In genomic region chr11:117220999-117221774, GRCh38 we compare ENCODE assay signal across 10 cellular contexts. TPM values are rescaled to one million over a fixed set of nuclear protein-coding genes. Genes with fewer than 3 reads are reported as not detected.
DNase-seq lines count a peak whose midpoint lies in the region; ATAC-seq, FAIRE-seq and TF ChIP-seq lines count a peak whose summit lies in the region.
"Had no signal": no experiment of that assay in that cellular context is flagged by ENCODE, and none has a peak within 500 bp of the region (broad histone marks: within the 10 kb centered on the region; RNA-seq: fewer than 3 reads in every experiment).

No MANE protein-coding gene starts in this region.

- no peaks in the 10 kb centered on the region for H3K27me3 ChIP-seq in MG63
- no peaks in the 10 kb centered on the region for H3K27me3 ChIP-seq in astrocyte (ENCODE audit: insufficient read depth, low read length)
- no peaks in the 10 kb centered on the region for H3K27me3 ChIP-seq in right atrium auricular region
- H3K27me3 ChIP-seq in spleen (replicated peaks in 1 of 7): no peaks in the 10 kb centered on the region
- H3K27me3 ChIP-seq in CD4-positive, alpha-beta memory T cell (ENCODE audit: insufficient read depth, low read length): no peaks in the 10 kb centered on the region

- H2AFZ ChIP-seq in astrocyte (ENCODE audit: low read depth, low read length): no peak overlapping the region

- peaks cover 32% of the 10 kb centered on the region for H3K36me3 Mint-ChIP-seq in astrocyte (ENCODE audit: low read depth, unreplicated experiment)
- peaks cover 70 to 92% of the 10 kb centered on the region in 2 donors for H3K36me3 Mint-ChIP-seq in CD4-positive, alpha-beta memory T cell

- TF ChIP-seq CTCF in astrocyte (IDR thresholded peaks at IDR 0.05; ENCODE audit: insufficient read depth, low read depth, low read length): no peak
- TF ChIP-seq CTCF in right atrium auricular region (IDR thresholded peaks at IDR 0.05): no peak
- TF ChIP-seq CTCF in spleen (IDR thresholded peaks at IDR 0.05 in 8 of 11, conservative IDR thresholded peaks at IDR 0.05 in 3 of 11): no peak

- no peak overlapping the region for H3K4me2 ChIP-seq in astrocyte (ENCODE audit: low read length)

- H3K4me1 ChIP-seq in astrocyte (ENCODE audit: insufficient read depth, low read length): peaks cover 32% of the 10 kb centered on the region
- peaks cover 0 to 67% of the 10 kb centered on the region in 2 donors for H3K4me1 ChIP-seq in right atrium auricular region
- H3K4me1 ChIP-seq in spleen: peaks cover 0 to 87% (median 37%) of the 10 kb centered on the region in 6 donors
- H3K4me1 ChIP-seq in CD4-positive, alpha-beta memory T cell (ENCODE audit: insufficient read depth, low read length): peaks cover 2% of the 10 kb centered on the region

- H3K27me3 Mint-ChIP-seq in astrocyte (ENCODE audit: low read depth, unreplicated experiment): no peaks in the 10 kb centered on the region
- no peaks in the 10 kb centered on the region for H3K27me3 Mint-ChIP-seq in CD4-positive, alpha-beta memory T cell

- peak overlapping the region; percentile 7 for H3K27ac Mint-ChIP-seq in astrocyte (ENCODE audit: unreplicated experiment)
- peak overlapping the region in 2 of 7 donors; percentile 2 to 73 for H3K27ac Mint-ChIP-seq in CD4-positive, alpha-beta memory T cell

- 74 to 87% (median 80%) methylated on average over 7 of the region's 7 CpGs for WGBS in spleen, 5 donors

- H4K20me1 ChIP-seq in astrocyte (ENCODE audit: insufficient read depth, low read length): peaks cover 4% of the 10 kb centered on the region

- H3K9ac ChIP-seq in astrocyte (ENCODE audit: low read length): no peak overlapping the region

- no peak overlapping the region for H3K4me3 ChIP-seq in MG63
- no peak overlapping the region for H3K4me3 ChIP-seq in astrocyte (ENCODE audit: insufficient read depth, low read depth, low read length)
- no peak overlapping the region for H3K4me3 ChIP-seq in right atrium auricular region
- H3K4me3 ChIP-seq in spleen: no peak overlapping the region
- H3K4me3 ChIP-seq in CD4-positive, alpha-beta memory T cell (ENCODE audit: low read length in 2 of 2): no peak overlapping the region

- FAIRE-seq in astrocyte (lab: Jason Lieb, UNC): no peak

- H3K4me1 Mint-ChIP-seq in astrocyte (ENCODE audit: low read depth, unreplicated experiment): peaks cover 21% of the 10 kb centered on the region
- H3K4me1 Mint-ChIP-seq in CD4-positive, alpha-beta memory T cell: peaks cover under 1 to 10% (median 3%) of the 10 kb centered on the region in 4 donors

- H3K36me3 ChIP-seq in MG63 (peaks cover 44% of the 10 kb centered on the region), astrocyte (ENCODE audit: insufficient read depth, low read length) (peaks cover 50% of the 10 kb centered on the region), right atrium auricular region (peaks cover 44% of the 10 kb centered on the region), spleen (peaks cover 2 to 100% (median 94%) of the 10 kb centered on the region in 6 donors)
- peaks cover 93% of the 10 kb centered on the region for H3K36me3 ChIP-seq in CD4-positive, alpha-beta memory T cell (ENCODE audit: insufficient read depth, low read length)

- H3K79me2 ChIP-seq in astrocyte (ENCODE audit: insufficient read depth, low read length): no peaks in the 10 kb centered on the region

- ATAC-seq in GM21529 (IDR thresholded peaks at IDR 0.05; ENCODE audit: unreplicated experiment) (no peak), HG03159 (IDR thresholded peaks at IDR 0.05; ENCODE audit: unreplicated experiment) (no peak)
- ATAC-seq: natural killer cell had no signal

- no peaks in the 10 kb centered on the region for H3K9me3 ChIP-seq in MG63
- no peaks in the 10 kb centered on the region for H3K9me3 ChIP-seq in astrocyte (ENCODE audit: insufficient read depth, low read depth, low read length)
- H3K9me3 ChIP-seq in right atrium auricular region: no peaks in the 10 kb centered on the region
- H3K9me3 ChIP-seq in spleen: no peaks in the 10 kb centered on the region
- no peaks in the 10 kb centered on the region for H3K9me3 ChIP-seq in CD4-positive, alpha-beta memory T cell (ENCODE audit: control insufficient read depth in 1 of 2, low read length in 2 of 2)

- TF ChIP-seq POLR2A in spleen (IDR thresholded peaks at IDR 0.05): no peak

- POLR2A ChIA-PET in CD4-positive, alpha-beta memory T cell (lab: Charles Lee; ENCODE audit: partially characterized antibody): interaction anchor here (3.9 kb wide), 1 partner anchor 10 kb away, joined by 26 read pairs; the partner anchor contains the start of gene PCSK7

- intact Hi-C loops in spleen (cut with DNase I; ENCODE audit: low total_unique reads): loop anchor here (10.0 kb wide), 2 partner anchors 116 to 346 kb away; no protein-coding TSS in a partner anchor
- intact Hi-C loops in CD4-positive, alpha-beta memory T cell (cut with micrococcal nuclease): no loop called here

- CTCF ChIA-PET in CD4-positive, alpha-beta memory T cell (lab: Charles Lee; ENCODE audit: partially characterized antibody): interaction anchor here (1.3 to 2.0 kb wide), 4 partner anchors 9 to 42 kb away, joined by 3 to 9 read pairs (median 6); partner anchors contain the start of genes PCSK7 and SIDT2

- H3K9me3 Mint-ChIP-seq in astrocyte (ENCODE audit: unreplicated experiment): peaks cover 1% of the 10 kb centered on the region
- H3K9me3 Mint-ChIP-seq in CD4-positive, alpha-beta memory T cell: no peaks in the 10 kb centered on the region
- H3K9me3 Mint-ChIP-seq: natural killer cell had no signal

- no peak overlapping the region for H3K4me3 Mint-ChIP-seq in astrocyte (ENCODE audit: unreplicated experiment)
- H3K4me3 Mint-ChIP-seq in CD4-positive, alpha-beta memory T cell: no peak overlapping the region
- H3K4me3 Mint-ChIP-seq: natural killer cell had no signal

- DNase-seq in MG63 (peak; percentile 49), astrocyte (ENCODE audit: low read depth) (no peak), right atrium auricular region (ENCODE audit: low spot score) (no peak), spleen (no peak), AG20443 (ENCODE audit: low spot score) (no peak)
- no peak for DNase-seq in CD4-positive, alpha-beta memory T cell
- DNase-seq: natural killer cell, T-helper 1 cell had no signal

- H3K27ac ChIP-seq in astrocyte (ENCODE audit: low read depth, low read length) (no peak overlapping the region), right atrium auricular region (peak overlapping the region; percentile 84 to 95), spleen (peak overlapping the region in 7 of 8 donors; percentile 49 to 78 (median 72))
- no peak overlapping the region for H3K27ac ChIP-seq in CD4-positive, alpha-beta memory T cell (ENCODE audit: low read depth, low read length)

RNA-seq across cellular contexts. Expression of gene PCSK7, which starts 10.7 kb away (rescaled TPM):
- 24.9 and 26.7 TPM in 2 replicates for total RNA-seq in MG63 (2014; rRNA removed; shearing (Covaris generic); ENCODE audit: low replicate concordance)
- total RNA-seq in astrocyte (43.6 and 53.3 TPM in 2 replicates), right atrium auricular region (10 to 100 TPM; 25.3 to 32.8 TPM), spleen (100 to 1,000 TPM in 5 of 7 donors, 10 to 100 TPM in 2; 92.6 to 152 (median 117) TPM)
- polyA plus RNA-seq in spleen: 10 to 100 TPM; 27.3 to 53.4 (median 52.3) TPM
- total RNA-seq in CD4-positive, alpha-beta memory T cell: 100 to 1,000 TPM; 300 to 325 TPM
- 10 to 100 TPM; 33.3 to 84.2 TPM for polyA plus RNA-seq in CD4-positive, alpha-beta memory T cell

RNA-seq across cellular contexts. Expression of gene RNF214, which starts 11.3 kb away (rescaled TPM):
- total RNA-seq in MG63 (2014; rRNA removed; shearing (Covaris generic); ENCODE audit: low replicate concordance): 1.3 and 2.4 TPM in 2 replicates
- total RNA-seq in astrocyte: 20.7 and 23.6 TPM in 2 replicates
- total RNA-seq in right atrium auricular region: 10 to 100 TPM; 11.0 to 11.5 TPM
- total RNA-seq in spleen: 10 to 100 TPM; 13.1 to 29.6 (median 20.9) TPM
- polyA plus RNA-seq in spleen: 1 to 10 TPM; 5.6 to 9.9 (median 6.7) TPM
- total RNA-seq in CD4-positive, alpha-beta memory T cell: 10 to 100 TPM; 41.8 to 50.1 TPM
- polyA plus RNA-seq in CD4-positive, alpha-beta memory T cell: 10 to 100 TPM; 20.7 to 45.0 TPM

RNA-seq across cellular contexts. Expression of gene TAGLN, which starts 22.0 kb away (rescaled TPM):
- 0.44 and 0.92 TPM in 2 replicates for total RNA-seq in MG63 (2014; rRNA removed; shearing (Covaris generic); ENCODE audit: low replicate concordance)
- 3,676 and 4,004 TPM in 2 replicates for total RNA-seq in astrocyte
- total RNA-seq in right atrium auricular region: 1,000 to 10,000 TPM in 1 of 2 donors, 100 to 1,000 TPM in 1; 442 to 1,859 TPM
- total RNA-seq in spleen: 1,000 to 10,000 TPM in 1 of 7 donors, 100 to 1,000 TPM in 6; 117 to 1,088 (median 328) TPM
- polyA plus RNA-seq in spleen: 100 to 1,000 TPM; 247 to 807 (median 469) TPM
- total RNA-seq in CD4-positive, alpha-beta memory T cell: 10 to 100 TPM; 17.7 to 19.7 TPM
- under 1 TPM; 0.15 to 0.36 TPM for polyA plus RNA-seq in CD4-positive, alpha-beta memory T cell

RNA-seq across cellular contexts. Expression of gene SIDT2, which starts 42.6 kb away (rescaled TPM):
- 2.7 and 19.8 TPM in 2 replicates for total RNA-seq in MG63 (2014; rRNA removed; shearing (Covaris generic); ENCODE audit: low replicate concordance)
- 54.8 and 55.8 TPM in 2 replicates for total RNA-seq in astrocyte
- total RNA-seq in right atrium auricular region: 10 to 100 TPM; 19.1 to 33.0 TPM
- 10 to 100 TPM; 40.3 to 83.8 (median 58.3) TPM for total RNA-seq in spleen
- 10 to 100 TPM; 21.3 to 36.0 (median 24.0) TPM for polyA plus RNA-seq in spleen
- total RNA-seq in CD4-positive, alpha-beta memory T cell: 10 to 100 TPM; 60.2 to 67.3 TPM
- polyA plus RNA-seq in CD4-positive, alpha-beta memory T cell: 1 to 10 TPM; 2.1 to 4.1 TPM

Comparison
In these comparisons a context has a peak if more than half of its experiments do, and no peak if none do; other contexts are left out.
1. H3K27ac ChIP-seq: peak in right atrium auricular region (2 of 2) and spleen (7 of 8); none in astrocyte (single experiment) and CD4-positive, alpha-beta memory T cell (single experiment).